8 cellular contexts compared by ENCODE assay signal in genomic region chr7:33050425-33051318, GRCh38. TPM values are rescaled to one million over a fixed set of nuclear protein-coding genes. Genes with fewer than 3 reads are reported as not detected.
A peak's percentile ranks its signal among the peaks of the same experiment; 100 is the strongest.
DNase-seq lines count a peak whose midpoint lies in the region; ATAC-seq and TF ChIP-seq lines count a peak whose summit lies in the region.

No MANE protein-coding gene starts in this region.

- no peaks in the 10 kb centered on the region for H3K27me3 Mint-ChIP-seq in activated T-helper 2 cell treated with anti-CD3 and anti-CD28 coated beads, Interferon-gamma antibody, Interleukin-2, Interleukin-4, amounts not matched to agents 10 μg/mL and 5 μg/mL and 100 μg/mL, durations not matched to agents 14 hours and 24 hours and 36 hours (ENCODE audit: low read depth)

- no peaks in the 10 kb centered on the region for H3K36me3 ChIP-seq in ascending aorta

- WGBS in right cardiac atrium, result 39% methylated on average over 2 of the region's 2 CpGs

- H3K9me3 Mint-ChIP-seq in activated T-helper 2 cell treated with anti-CD3 and anti-CD28 coated beads, Interferon-gamma antibody, Interleukin-2, Interleukin-4, amounts not matched to agents 10 μg/mL and 5 μg/mL and 100 μg/mL, durations not matched to agents 14 hours and 24 hours and 36 hours, result no peaks in the 10 kb centered on the region

- H3K4me1 ChIP-seq in ascending aorta (no peaks in the 10 kb centered on the region), right cardiac atrium (ENCODE audit: control insufficient read depth, insufficient read depth, low read length) (peaks cover 3% of the 10 kb centered on the region)

- intact Hi-C loops in Right ventricle myocardium inferior (cut with DNase I) (loop anchor here (5.0 kb wide), 2 partner anchors 203 to 253 kb away; no protein-coding TSS in a partner anchor), cardiac septum (cut with DNase I) (loop anchor here (10.0 kb wide), 1 partner anchor 286 kb away; no protein-coding TSS in a partner anchor), ascending aorta (cut with DNase I) (no loop called here), right cardiac atrium (cut with DNase I) (loop anchor here in 1 of 4 donors (10.0 kb wide), 1 partner anchor 246 kb away; no protein-coding TSS in a partner anchor)
- intact Hi-C loops in activated T-helper 2 cell treated with anti-CD3 and anti-CD28 coated beads, Interferon-gamma antibody, Interleukin-2, Interleukin-4, amounts not matched to agents 10 μg/mL and 5 μg/mL and 100 μg/mL, durations not matched to agents 14 hours and 24 hours and 36 hours (cut with micrococcal nuclease), result loop anchor here (1.0 to 5.0 kb wide), 2 partner anchors 10 to 203 kb away; no protein-coding TSS in a partner anchor

- H3K27ac ChIP-seq in ascending aorta (no peak overlapping the region), right cardiac atrium (ENCODE audit: low read length) (no peak overlapping the region), skin epidermis (peak overlapping the region in 16 of 21 experiments; percentile 9 to 81 (median 56))

- no peaks in the 10 kb centered on the region for H3K27me3 ChIP-seq in ascending aorta
- no peaks in the 10 kb centered on the region for H3K27me3 ChIP-seq in right cardiac atrium (ENCODE audit: control insufficient read depth, insufficient read depth)

- DNase-seq in Right ventricle myocardium inferior (ENCODE audit: missing footprints), result no peak
- no peak for DNase-seq in cardiac septum (ENCODE audit: low spot score)
- DNase-seq in NCI-H526 (lab: John Stamatoyannopoulos, UW), result peak; percentile 28 to 71
- DNase-seq in ascending aorta (ENCODE audit: low spot score in 2 of 2), result no peak
- no peak for DNase-seq in right cardiac atrium
- no peak for DNase-seq in activated T-helper 2 cell treated with anti-CD3 and anti-CD28 coated beads, Interferon-gamma antibody, Interleukin-2, Interleukin-4, amounts not matched to agents 10 μg/mL and 5 μg/mL and 100 μg/mL, durations not matched to agents 14 hours and 24 hours and 36 hours (ENCODE audit: low spot score)

- H3K9me3 ChIP-seq in ascending aorta, result no peaks in the 10 kb centered on the region
- no peaks in the 10 kb centered on the region for H3K9me3 ChIP-seq in right cardiac atrium (ENCODE audit: control insufficient read depth, low read length)

- no peak overlapping the region for H3K27ac Mint-ChIP-seq in activated T-helper 2 cell treated with anti-CD3 and anti-CD28 coated beads, Interferon-gamma antibody, Interleukin-2, Interleukin-4, amounts not matched to agents 10 μg/mL and 5 μg/mL and 100 μg/mL, durations not matched to agents 14 hours and 24 hours and 36 hours

- H3K4me1 Mint-ChIP-seq in activated T-helper 2 cell treated with anti-CD3 and anti-CD28 coated beads, Interferon-gamma antibody, Interleukin-2, Interleukin-4, amounts not matched to agents 10 μg/mL and 5 μg/mL and 100 μg/mL, durations not matched to agents 14 hours and 24 hours and 36 hours (ENCODE audit: low read depth), result peaks cover 41% of the 10 kb centered on the region

- H3K36me3 Mint-ChIP-seq in activated T-helper 2 cell treated with anti-CD3 and anti-CD28 coated beads, Interferon-gamma antibody, Interleukin-2, Interleukin-4, amounts not matched to agents 10 μg/mL and 5 μg/mL and 100 μg/mL, durations not matched to agents 14 hours and 24 hours and 36 hours (ENCODE audit: low read depth), result peaks cover 5% of the 10 kb centered on the region

- ATAC-seq in Right ventricle myocardium inferior, result peak; percentile 66
- ATAC-seq in HG02938 (IDR thresholded peaks at IDR 0.05; ENCODE audit: unreplicated experiment), result peak; percentile 50
- ATAC-seq in right cardiac atrium, result peak; percentile 38 to 47

- TF ChIP-seq CTCF in ascending aorta (IDR thresholded peaks at IDR 0.05), result peak in 2 of 3 experiments; percentile 36 to 55

- H3K4me3 ChIP-seq in ascending aorta (peak overlapping the region; percentile 20 to 30), right cardiac atrium (ENCODE audit: low read length) (no peak overlapping the region), skin epidermis (peak overlapping the region in 1 of 7 experiments; percentile 4)

- H3K4me3 Mint-ChIP-seq in activated T-helper 2 cell treated with anti-CD3 and anti-CD28 coated beads, Interferon-gamma antibody, Interleukin-2, Interleukin-4, amounts not matched to agents 10 μg/mL and 5 μg/mL and 100 μg/mL, durations not matched to agents 14 hours and 24 hours and 36 hours (ENCODE audit: low read depth), result no peak overlapping the region

RNA-seq across cellular contexts. Expression of gene NT5C3A, which starts 11.9 kb away (rescaled TPM):
- 25.5 TPM for total RNA-seq in Right ventricle myocardium inferior
- 21.7 TPM for total RNA-seq in cardiac septum
- total RNA-seq in ascending aorta, result 8.3 TPM
- total RNA-seq in right cardiac atrium, result 10 to 100 TPM; 13.9 to 21.9 (median 17.4) TPM
- 12.8 TPM for polyA plus RNA-seq in right cardiac atrium
- total RNA-seq in activated T-helper 2 cell treated with anti-CD3 and anti-CD28 coated beads, Interferon-gamma antibody, Interleukin-2, Interleukin-4, amounts not matched to agents 10 μg/mL and 5 μg/mL and 100 μg/mL, durations not matched to agents 14 hours and 24 hours and 36 hours, result 30.0 and 33.3 TPM in 2 replicates

RNA-seq across cellular contexts. Expression of gene RP9, which starts 58.5 kb away (rescaled TPM):
- total RNA-seq in Right ventricle myocardium inferior (20.0 TPM), cardiac septum (19.3 TPM), ascending aorta (2.8 TPM), right cardiac atrium (10 to 100 TPM; 15.2 to 19.7 (median 15.6) TPM)
- polyA plus RNA-seq in right cardiac atrium, result 16.3 TPM
- 15.4 and 18.6 TPM in 2 replicates for total RNA-seq in activated T-helper 2 cell treated with anti-CD3 and anti-CD28 coated beads, Interferon-gamma antibody, Interleukin-2, Interleukin-4, amounts not matched to agents 10 μg/mL and 5 μg/mL and 100 μg/mL, durations not matched to agents 14 hours and 24 hours and 36 hours

Comparison
In these comparisons a context has a peak if more than half of its experiments do, and no peak if none do; other contexts are left out.
1. DNase-seq: peak in NCI-H526 (2 of 2); none in Right ventricle myocardium inferior (single experiment), cardiac septum (single experiment), ascending aorta (0 of 2), right cardiac atrium (0 of 3) and activated T-helper 2 cell treated with anti-CD3 and anti-CD28 coated beads, Interferon-gamma antibody, Interleukin-2, Interleukin-4, amounts not matched to agents 10 μg/mL and 5 μg/mL and 100 μg/mL, durations not matched to agents 14 hours and 24 hours and 36 hours (single experiment).
2. H3K27ac ChIP-seq: peak in skin epidermis (16 of 21); none in ascending aorta (0 of 2) and right cardiac atrium (single experiment).
3. Peak in every context shown above with its lines, with median percentiles within 50 percentile points of each other: ATAC-seq.